Comparison of ENCODE assay signal across 8 cellular contexts in the genomic region with DNA sequence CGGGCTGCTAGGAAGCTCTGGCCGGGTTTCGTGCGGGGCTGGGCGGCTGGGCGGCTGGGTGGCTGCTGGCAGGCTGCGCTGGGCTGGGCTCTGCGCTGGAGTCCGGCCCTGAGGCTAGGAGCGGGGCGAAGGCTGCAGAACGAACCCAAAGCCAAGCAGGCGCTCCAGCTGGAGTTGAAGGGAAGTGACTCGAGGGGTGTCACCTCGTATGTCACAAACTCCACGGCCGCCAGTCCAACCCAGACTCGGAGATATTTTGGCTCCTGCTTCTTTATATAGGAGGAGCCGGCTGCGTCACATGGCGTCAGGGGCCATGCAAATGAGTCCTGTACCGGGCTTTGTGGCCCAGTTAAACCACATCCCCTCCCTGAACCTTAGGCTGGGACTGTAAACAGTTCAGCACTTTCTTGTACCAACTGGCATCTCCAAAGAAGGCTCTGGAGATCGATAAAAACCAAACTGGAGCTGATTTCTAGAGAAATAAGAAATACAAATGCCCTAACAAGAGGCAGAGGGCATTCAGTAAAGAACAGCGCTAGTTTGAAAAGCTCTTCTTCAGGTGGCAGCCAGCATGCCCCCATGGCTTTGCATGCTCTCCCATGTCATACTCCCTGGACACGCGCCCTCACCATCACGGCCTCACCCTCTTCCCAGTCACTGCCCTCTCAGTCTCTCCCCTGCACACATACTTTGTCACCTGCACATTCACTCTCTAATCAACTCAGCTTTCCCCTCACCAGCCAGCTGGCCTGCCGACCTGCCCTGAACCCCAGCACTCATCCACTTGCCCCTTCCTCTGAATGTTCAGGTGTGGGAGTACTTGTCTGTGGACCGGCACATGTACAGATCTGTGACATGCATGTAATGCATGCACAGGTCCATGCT. TPM values are rescaled to one million over a fixed set of nuclear protein-coding genes. Genes with fewer than 3 reads are reported as not detected.
DNase-seq lines count a peak whose midpoint lies in the region; ATAC-seq, FAIRE-seq and TF ChIP-seq lines count a peak whose summit lies in the region.

No MANE protein-coding gene starts in this region.

- peak overlapping the region; percentile 93 to 96 for H3K4me3 Mint-ChIP-seq in CD14-positive monocyte

- no peaks in the 10 kb centered on the region for H3K79me1 ChIP-seq in neuronal stem cell (ENCODE audit: low read depth, low read length)

- H2BK12ac ChIP-seq in neuronal stem cell (ENCODE audit: low read length): peak overlapping the region; percentile 58

- H3K27me3 Mint-ChIP-seq in CD14-positive monocyte (ENCODE audit: low read depth in 3 of 3): peaks cover 0 to 21% (median 2%) of the 10 kb centered on the region in 3 donors

- no peak overlapping the region for H2BK5ac ChIP-seq in neuronal stem cell (ENCODE audit: low read length)

- H3K4me1 Mint-ChIP-seq in CD14-positive monocyte: peaks cover 53% of the 10 kb centered on the region

- H4K8ac ChIP-seq in neuronal stem cell (ENCODE audit: low read depth, low read length): no peak overlapping the region

- ATAC-seq in HG03432 (IDR thresholded peaks at IDR 0.05; ENCODE audit: unreplicated experiment) (peak; percentile 81), foreskin keratinocyte (peak; percentile 52)

- peak overlapping the region; percentile 66 for H3K4me2 ChIP-seq in neuronal stem cell (ENCODE audit: insufficient read depth, low read length, poor library complexity, severe bottlenecking)

- H3K14ac ChIP-seq in neuronal stem cell (ENCODE audit: low read length): no peak overlapping the region

- H3K18ac ChIP-seq in neuronal stem cell (ENCODE audit: low read length): peak overlapping the region; percentile 76

- intact Hi-C loops in CD14-positive monocyte (cut with micrococcal nuclease): loop anchor here (2.0 kb wide), 1 partner anchor 42 kb away; no protein-coding TSS in a partner anchor

- peak overlapping the region; percentile 60 for H3K23ac ChIP-seq in neuronal stem cell (ENCODE audit: low read depth, low read length, poor library complexity)

- H3K27ac ChIP-seq in foreskin keratinocyte (peak overlapping the region; percentile 91), neuronal stem cell (replicated peaks; ENCODE audit: low read length) (no peak overlapping the region), substantia nigra (ENCODE audit: low read depth, low read length, poor library complexity, severe bottlenecking) (peak overlapping the region; percentile 92)

- no peaks in the 10 kb centered on the region for H3K9me3 ChIP-seq in neuronal stem cell (replicated peaks in 1 of 2; ENCODE audit: control insufficient read depth in 2 of 2, insufficient read depth in 1 of 2, low read depth in 1 of 2, low read length in 2 of 2)

- no CpG with 5 or more reads among the region's 29 CpGs for WGBS in neuronal stem cell (ENCODE audit: extremely low coverage in 2 of 2, insufficient read length in 2 of 2, insufficient replicate concordance in 1 of 2), 2 donors

- peak; percentile 100 for FAIRE-seq in GM19239 (lab: Jason Lieb, UNC)

- H3K9me3 Mint-ChIP-seq in CD14-positive monocyte: peaks cover 0 to 6% (median 3%) of the 10 kb centered on the region in 7 donors

- H3K36me3 Mint-ChIP-seq in CD14-positive monocyte: peaks cover 29 to 35% of the 10 kb centered on the region in 2 donors

- H2BK120ac ChIP-seq in neuronal stem cell (ENCODE audit: low read depth, low read length): no peak overlapping the region

- H2BK15ac ChIP-seq in neuronal stem cell (ENCODE audit: low read length): no peak overlapping the region

- H3K9ac ChIP-seq in neuronal stem cell (ENCODE audit: low read depth, low read length, poor library complexity): peak overlapping the region; percentile 77

- peaks cover 0 to 4% of the 10 kb centered on the region in 2 donors for H3K36me3 ChIP-seq in neuronal stem cell (replicated peaks in 1 of 2; ENCODE audit: control insufficient read depth in 2 of 2, insufficient read depth in 2 of 2, low read length in 2 of 2)

- DNase-seq in CD14-positive monocyte (ENCODE audit: low spot score) (peak; percentile 89), GM19239 (ENCODE audit: insufficient read length, low spot score) (peak; percentile 38), SIG-M5 (lab: John Stamatoyannopoulos, UW) (peak; percentile 78), foreskin keratinocyte (peak in 1 of 2 donors; percentile 53), neuronal stem cell (ENCODE audit: low spot score) (peak; percentile 26), substantia nigra (lab: John Stamatoyannopoulos, UW) (peak; percentile 2 to 84 (median 61))
- DNase-seq in activated gamma-delta T cell treated with anti-CD3 and anti-CD28 coated beads, Interleukin-2, amount 50 U/mL, for 16 hours (ENCODE audit: low read depth): peak; percentile 72

- no peak overlapping the region for H4K91ac ChIP-seq in neuronal stem cell (ENCODE audit: low read depth, low read length, poor library complexity)

- peak overlapping the region; percentile 90 for H2AFZ ChIP-seq in neuronal stem cell (ENCODE audit: low read length)

- H3K4me3 ChIP-seq in neuronal stem cell (ENCODE audit: low read length in 2 of 2): peak overlapping the region; percentile 54 to 82

- TF ChIP-seq CTCF in CD14-positive monocyte (IDR thresholded peaks at IDR 0.05): no peak
- TF ChIP-seq CTCF in foreskin keratinocyte (conservative IDR thresholded peaks at IDR 0.05): no peak

- H3K27me3 ChIP-seq in foreskin keratinocyte (no peaks in the 10 kb centered on the region), neuronal stem cell (ENCODE audit: control insufficient read depth in 3 of 3, insufficient read depth in 3 of 3, low read depth in 1 of 3, low read length in 3 of 3) (peaks cover 0 to 13% (median 0%) of the 10 kb centered on the region in 3 experiments)

- no peak overlapping the region for H2AK5ac ChIP-seq in neuronal stem cell (ENCODE audit: low read depth, low read length)

- H3K4ac ChIP-seq in neuronal stem cell (ENCODE audit: low read length): no peak overlapping the region

- H3K27ac Mint-ChIP-seq in CD14-positive monocyte: peak overlapping the region; percentile 89 to 99 (median 93)

- H3K4me1 ChIP-seq in foreskin keratinocyte (peaks cover 3% of the 10 kb centered on the region), neuronal stem cell (ENCODE audit: control insufficient read depth in 2 of 2, insufficient read depth in 1 of 2, low read depth in 1 of 2, low read length in 2 of 2) (peaks cover 4 to 7% of the 10 kb centered on the region in 2 donors)

RNA-seq across cellular contexts. Expression of gene TSC22D3, which starts 58.5 kb away (rescaled TPM):
- polyA plus RNA-seq in CD14-positive monocyte (100 to 1,000 TPM; 171 to 326 TPM), foreskin keratinocyte (23.5 and 38.4 TPM in 2 replicates)
- total RNA-seq in foreskin keratinocyte: 27.0 and 40.8 TPM in 2 replicates
- polyA plus RNA-seq in neuronal stem cell (2013, experiment 1 of 2): 33.5 TPM
- 31.5 TPM for polyA plus RNA-seq in neuronal stem cell (2013, experiment 2 of 2)
